Comparison of ENCODE assay signal across 1 cellular context in the genomic region with DNA sequence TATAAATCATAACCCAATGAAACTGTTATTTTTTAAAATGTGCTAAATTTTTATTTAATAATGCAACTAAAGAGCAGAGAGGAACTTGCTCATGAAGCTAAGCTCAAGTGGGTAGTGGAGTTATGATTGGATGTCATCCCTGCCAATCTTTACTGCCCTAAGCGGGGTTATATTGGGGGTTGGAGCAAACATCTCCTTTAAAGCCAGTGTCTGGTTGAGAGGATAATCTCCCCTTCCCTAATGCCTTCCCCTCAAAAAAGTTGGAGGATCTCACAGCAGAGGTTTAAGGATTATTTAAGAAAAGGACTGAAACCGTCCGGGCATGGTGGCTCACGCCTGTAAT.
TF ChIP-seq lines count a peak whose summit lies in the region.

No MANE protein-coding gene starts in this region.

TF ChIP-seq in IMR-90, 13 proteins besides CTCF, POLR2A, EP300 and RAD21:
- TF ChIP-seq NFE2L2 (IDR thresholded peaks at IDR 0.05; ENCODE audit: low read depth, low read length) = no peak
- TF ChIP-seq RCOR1 (IDR thresholded peaks at IDR 0.05; ENCODE audit: insufficient replicate concordance, low read length) = no peak
- TF ChIP-seq CHD1 (IDR thresholded peaks at IDR 0.05; ENCODE audit: low read depth, low read length) = no peak
- TF ChIP-seq MAZ (IDR thresholded peaks at IDR 0.05; ENCODE audit: borderline replicate concordance, low read depth, low read length) = no peak
- no peak for TF ChIP-seq CEBPB (IDR thresholded peaks at IDR 0.05; ENCODE audit: low read depth, low read length)
- TF ChIP-seq FOS (IDR thresholded peaks at IDR 0.05; ENCODE audit: low read depth, low read length) = no peak
- TF ChIP-seq BHLHE40 (IDR thresholded peaks at IDR 0.05; ENCODE audit: low read depth, low read length) = no peak
